11 cellular contexts compared by ENCODE assay signal in the genomic region with DNA sequence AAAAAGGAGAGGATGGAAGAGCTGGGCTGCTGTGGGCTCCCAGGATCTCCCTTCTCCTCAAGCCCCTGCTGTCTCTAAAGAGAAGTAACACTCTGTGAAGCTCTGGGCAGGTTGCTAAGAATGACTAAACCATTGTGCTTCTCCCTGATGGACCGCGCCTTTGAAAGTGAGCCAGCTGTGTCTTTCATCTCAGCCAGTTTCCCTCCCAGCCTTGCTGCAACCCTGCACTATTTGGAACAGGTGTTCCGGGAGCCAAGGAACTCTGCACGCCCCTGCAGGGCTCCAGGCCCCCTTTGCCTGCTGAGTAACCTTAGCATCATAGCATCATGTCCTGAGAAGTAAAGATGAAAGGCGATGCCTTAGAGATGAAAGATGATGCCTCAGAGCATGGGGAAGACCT. TPM values are rescaled to one million over a fixed set of nuclear protein-coding genes. Genes with fewer than 3 reads are reported as not detected.
DNase-seq lines count a peak whose midpoint lies in the region; ATAC-seq and TF ChIP-seq lines count a peak whose summit lies in the region.
"Had no signal": no experiment of that assay in that cellular context is flagged by ENCODE, and none has a peak within 500 bp of the region (broad histone marks: within the 10 kb centered on the region; RNA-seq: fewer than 3 reads in every experiment).

No MANE protein-coding gene starts in this region.

- peaks cover 63% of the 10 kb centered on the region for H3K4me1 Mint-ChIP-seq in WTC11

- no peak overlapping the region for H3K4me3 Mint-ChIP-seq in WTC11
- H3K4me3 Mint-ChIP-seq: activated naive CD8-positive, alpha-beta T cell treated with anti-CD3 and anti-CD28 coated beads, Interleukin-2, amount 50 U/mL, for 24 hours; CD4-positive, CD25-positive, alpha-beta regulatory T cell; naive thymus-derived CD4-positive, alpha-beta T cell had no signal

- CTCF ChIA-PET in WTC11 (lab: Charles Lee), result interaction anchor here (1.3 to 4.5 kb wide), 4 partner anchors 10 to 34 kb away, joined by 4 to 25 read pairs (median 4); no protein-coding TSS in a partner anchor

- H3K27ac Mint-ChIP-seq in WTC11, result no peak overlapping the region
- H3K27ac Mint-ChIP-seq: activated naive CD8-positive, alpha-beta T cell treated with anti-CD3 and anti-CD28 coated beads, Interleukin-2, amount 50 U/mL, for 24 hours; naive thymus-derived CD4-positive, alpha-beta T cell had no signal

- peaks cover 5% of the 10 kb centered on the region for H3K9me3 Mint-ChIP-seq in WTC11

- ATAC-seq in WTC11 (peak; percentile 16; the same call in 1 of the 2 replicates), HG03095 (IDR thresholded peaks at IDR 0.05; ENCODE audit: unreplicated experiment) (no peak), HG02610 (IDR thresholded peaks at IDR 0.05; ENCODE audit: unreplicated experiment) (no peak)
- ATAC-seq: activated naive CD8-positive, alpha-beta T cell treated with anti-CD3 and anti-CD28 coated beads, Interleukin-2, amount 50 U/mL, for 24 hours; naive thymus-derived CD4-positive, alpha-beta T cell had no signal

- H3K27me3 Mint-ChIP-seq in WTC11 (ENCODE audit: low read depth), result peaks cover 4% of the 10 kb centered on the region; the same call in 1 of the 2 replicates

- in situ Hi-C loops in GM13977 (cut with MboI; ENCODE audit: low pct_unique_long_range_greater_than_20kb, low sequenced_read_pairs, unreplicated experiment), result no loop called here

- TF ChIP-seq CTCF in WTC11 (IDR thresholded peaks at IDR 0.05), result no peak
- TF ChIP-seq CTCF in GM13977 (IDR thresholded peaks at IDR 0.05; ENCODE audit: extremely low read depth, insufficient read depth, missing control alignments), result no peak

- DNase-seq in AG08396 (ENCODE audit: low spot score) (peak; percentile 32), HPDE6-E6E7 (ENCODE audit: extremely low spot score) (peak; percentile 56), WTC11 (ENCODE audit: low spot score) (no peak), iPS-NIHi7 (ENCODE audit: extremely low spot score) (peak; percentile 32), GM13977 (ENCODE audit: low spot score) (no peak), NCI-H82 (lab: John Stamatoyannopoulos, UW) (no peak)
- DNase-seq: activated naive CD8-positive, alpha-beta T cell treated with anti-CD3 and anti-CD28 coated beads, Interleukin-2, amount 50 U/mL, for 24 hours; CD4-positive, CD25-positive, alpha-beta regulatory T cell; naive thymus-derived CD4-positive, alpha-beta T cell had no signal

- no peaks in the 10 kb centered on the region for H3K36me3 Mint-ChIP-seq in WTC11
- H3K36me3 Mint-ChIP-seq: CD4-positive, CD25-positive, alpha-beta regulatory T cell had no signal

- POLR2A ChIA-PET in WTC11 (lab: Charles Lee), result no interaction called here

TF ChIP-seq in WTC11, 78 proteins besides CTCF, POLR2A, EP300 and RAD21:
- TF ChIP-seq CBFB (CRISPR knock-in tag; IDR thresholded peaks at IDR 0.05; ENCODE audit: low read depth) (no peak), NFE2L1 (CRISPR knock-in tag; IDR thresholded peaks at IDR 0.05) (no peak), ZNF219 (CRISPR knock-in tag; IDR thresholded peaks at IDR 0.05; ENCODE audit: borderline replicate concordance) (no peak), SP1 (CRISPR knock-in tag; conservative IDR thresholded peaks at IDR 0.05) (no peak), JAZF1 (CRISPR knock-in tag; IDR thresholded peaks at IDR 0.05) (no peak), NFATC4 (CRISPR knock-in tag; IDR thresholded peaks at IDR 0.05) (no peak), FOXK1 (CRISPR knock-in tag; IDR thresholded peaks at IDR 0.05) (no peak), MXD4 (CRISPR knock-in tag; IDR thresholded peaks at IDR 0.05; ENCODE audit: borderline replicate concordance) (no peak), ETV6 (CRISPR knock-in tag; IDR thresholded peaks at IDR 0.05) (no peak), ZNF232 (CRISPR knock-in tag; IDR thresholded peaks at IDR 0.05) (no peak), CREB1 (CRISPR knock-in tag; IDR thresholded peaks at IDR 0.05) (no peak), ZNF512 (CRISPR knock-in tag; IDR thresholded peaks at IDR 0.05; ENCODE audit: borderline replicate concordance) (no peak), ZNF671 (CRISPR knock-in tag; IDR thresholded peaks at IDR 0.05) (no peak), IRF2 (CRISPR knock-in tag; IDR thresholded peaks at IDR 0.05; ENCODE audit: borderline replicate concordance, low read depth) (no peak), ZNF396 (CRISPR knock-in tag; IDR thresholded peaks at IDR 0.05; ENCODE audit: borderline replicate concordance) (no peak)
- TF ChIP-seq, protein P1, sequence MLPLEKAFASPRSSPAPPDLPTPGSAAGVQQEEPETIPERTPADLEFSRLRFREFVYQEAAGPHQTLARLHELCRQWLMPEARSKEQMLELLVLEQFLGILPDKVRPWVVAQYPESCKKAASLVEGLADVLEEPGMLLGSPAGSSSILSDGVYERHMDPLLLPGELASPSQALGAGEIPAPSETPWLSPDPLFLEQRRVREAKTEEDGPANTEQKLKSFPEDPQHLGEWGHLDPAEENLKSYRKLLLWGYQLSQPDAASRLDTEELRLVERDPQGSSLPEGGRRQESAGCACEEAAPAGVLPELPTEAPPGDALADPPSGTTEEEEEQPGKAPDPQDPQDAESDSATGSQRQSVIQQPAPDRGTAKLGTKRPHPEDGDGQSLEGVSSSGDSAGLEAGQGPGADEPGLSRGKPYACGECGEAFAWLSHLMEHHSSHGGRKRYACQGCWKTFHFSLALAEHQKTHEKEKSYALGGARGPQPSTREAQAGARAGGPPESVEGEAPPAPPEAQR (CRISPR knock-in tag; IDR thresholded peaks at IDR 0.05), result no peak
- TF ChIP-seq, protein P2, sequence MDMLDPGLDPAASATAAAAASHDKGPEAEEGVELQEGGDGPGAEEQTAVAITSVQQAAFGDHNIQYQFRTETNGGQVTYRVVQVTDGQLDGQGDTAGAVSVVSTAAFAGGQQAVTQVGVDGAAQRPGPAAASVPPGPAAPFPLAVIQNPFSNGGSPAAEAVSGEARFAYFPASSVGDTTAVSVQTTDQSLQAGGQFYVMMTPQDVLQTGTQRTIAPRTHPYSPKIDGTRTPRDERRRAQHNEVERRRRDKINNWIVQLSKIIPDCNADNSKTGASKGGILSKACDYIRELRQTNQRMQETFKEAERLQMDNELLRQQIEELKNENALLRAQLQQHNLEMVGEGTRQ (CRISPR knock-in tag; IDR thresholded peaks at IDR 0.05), result no peak

RNA-seq across cellular contexts. Expression of gene SMIM20, which starts 39.7 kb away (rescaled TPM):
- total RNA-seq in WTC11 (2021), result 39.4 to 48.5 TPM (median 45.3 TPM) in 3 replicates

Comparison
In these comparisons a context has a peak if more than half of its experiments do, and no peak if none do; other contexts are left out.
1. DNase-seq: peak in AG08396 (single experiment), HPDE6-E6E7 (single experiment) and iPS-NIHi7 (single experiment); none in WTC11 (single experiment), GM13977 (single experiment) and NCI-H82 (single experiment).